ENCODE assay signal across 14 cellular contexts in genomic region chr14:99822166-99822527, GRCh38. TPM values are rescaled to one million over a fixed set of nuclear protein-coding genes. Genes with fewer than 3 reads are reported as not detected.
"Had no signal": no experiment of that assay in that cellular context is flagged by ENCODE, and none has a peak within 500 bp of the region (broad histone marks: within the 10 kb centered on the region; RNA-seq: fewer than 3 reads in every experiment).

No MANE protein-coding gene starts in this region.

- H3K36me3 Mint-ChIP-seq: stimulated activated memory B cell treated with anti-CD40 and anti-IgM and Interleukin-4, amounts not matched to agents 10 μg/mL and 1 μg/mL and 100 μg/mL, for 72 hours had no signal

- H3K27me3 Mint-ChIP-seq: type B pancreatic cell had no signal

- H3K9me3 ChIP-seq: adrenal gland, body of pancreas, heart right ventricle, prostate gland, right lobe of liver, suprapubic skin had no signal

- H3K27me3 ChIP-seq: adrenal gland, body of pancreas, heart right ventricle, right lobe of liver, suprapubic skin had no signal

- H3K9me3 Mint-ChIP-seq: activated CD4-positive, alpha-beta memory T cell treated with anti-CD3 and anti-CD28 coated beads, Interleukin-2, amount 10 ng/mL, durations not matched to agents 7 days and 5 days; dendritic cell treated with granulocyte-macrophage colony-stimulating factor and Interleukin-4, amounts not matched to agents 40 ng/mL and 50 ng/mL, for 4 days; nephron; type B pancreatic cell had no signal

- H3K27ac Mint-ChIP-seq: activated CD4-positive, alpha-beta memory T cell treated with anti-CD3 and anti-CD28 coated beads, Interleukin-2, amount 10 ng/mL, durations not matched to agents 7 days and 5 days; dendritic cell treated with granulocyte-macrophage colony-stimulating factor and Interleukin-4, amounts not matched to agents 40 ng/mL and 50 ng/mL, for 4 days; stimulated activated memory B cell treated with anti-CD40 and anti-IgM and Interleukin-4, amounts not matched to agents 10 μg/mL and 1 μg/mL and 100 μg/mL, for 72 hours had no signal

- H3K27ac ChIP-seq: adrenal gland, body of pancreas, heart right ventricle, prostate gland, right lobe of liver, suprapubic skin had no signal

- H3K4me3 ChIP-seq: adrenal gland, body of pancreas, heart right ventricle, prostate gland, right lobe of liver, suprapubic skin had no signal

- H3K4me1 ChIP-seq: adrenal gland, right lobe of liver had no signal

- H3K36me3 ChIP-seq: adrenal gland, prostate gland, right lobe of liver, suprapubic skin had no signal

- H3K4me3 Mint-ChIP-seq: activated CD4-positive, alpha-beta memory T cell treated with anti-CD3 and anti-CD28 coated beads, Interleukin-2, amount 10 ng/mL, durations not matched to agents 7 days and 5 days; dendritic cell treated with granulocyte-macrophage colony-stimulating factor and Interleukin-4, amounts not matched to agents 40 ng/mL and 50 ng/mL, for 4 days; nephron; stimulated activated memory B cell treated with anti-CD40 and anti-IgM and Interleukin-4, amounts not matched to agents 10 μg/mL and 1 μg/mL and 100 μg/mL, for 72 hours; type B pancreatic cell had no signal

- DNase-seq: activated naive CD4-positive, alpha-beta T cell treated with anti-CD3 and anti-CD28 coated beads, Interleukin-2, amount 50 U/mL, for 16 hours; heart right ventricle; mesendoderm; right lobe of liver had no signal

- H3K4me1 Mint-ChIP-seq: stimulated activated memory B cell treated with anti-CD40 and anti-IgM and Interleukin-4, amounts not matched to agents 10 μg/mL and 1 μg/mL and 100 μg/mL, for 72 hours had no signal

- ATAC-seq: esophagus mucosa; right lobe of liver; stimulated activated memory B cell treated with anti-CD40 and anti-IgM and Interleukin-4, amounts not matched to agents 10 μg/mL and 1 μg/mL and 100 μg/mL, for 72 hours had no signal

RNA-seq across cellular contexts. Expression of gene EML1, which starts 28.9 kb away (rescaled TPM):
- total RNA-seq: activated CD4-positive, alpha-beta memory T cell treated with anti-CD3 and anti-CD28 coated beads, Interleukin-2, amount 10 ng/mL, durations not matched to agents 7 days and 5 days had no signal
